13 cellular contexts compared by ENCODE assay signal in the genomic region with DNA sequence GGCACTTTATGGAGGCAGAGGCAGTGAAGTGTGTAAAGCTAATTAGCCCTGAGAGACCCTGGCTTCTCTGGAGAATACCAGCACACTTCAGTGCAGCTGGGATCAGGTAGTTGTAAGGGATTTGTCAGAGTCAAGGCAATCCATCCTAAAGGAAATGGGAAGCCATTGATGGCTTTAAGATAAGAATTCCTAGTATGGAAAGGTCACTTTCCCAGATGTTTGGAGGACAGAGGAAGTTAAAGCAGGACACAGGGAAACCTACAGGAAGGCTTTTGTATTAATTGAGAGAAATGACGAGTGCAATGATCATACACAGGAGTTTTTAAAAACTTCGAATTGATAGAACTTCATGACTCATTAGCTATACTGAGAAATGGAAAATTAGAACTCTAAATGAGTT.
DNase-seq lines count a peak whose midpoint lies in the region; ATAC-seq and TF ChIP-seq lines count a peak whose summit lies in the region.
"Had no signal": no experiment of that assay in that cellular context is flagged by ENCODE, and none has a peak within 500 bp of the region (broad histone marks: within the 10 kb centered on the region; RNA-seq: fewer than 3 reads in every experiment).

No MANE protein-coding gene starts in this region.

- H3K36me3 ChIP-seq in mammary epithelial cell (ENCODE audit: insufficient read depth, low read length) (no peaks in the 10 kb centered on the region), WERI-Rb-1 (no peaks in the 10 kb centered on the region), tibial artery (no peaks in the 10 kb centered on the region)
- H3K36me3 ChIP-seq: BE2C had no signal

- no peaks in the 10 kb centered on the region for H3K27me3 Mint-ChIP-seq in MCF 10A (ENCODE audit: insufficient read depth, unreplicated experiment)
- H3K27me3 Mint-ChIP-seq: CD4-positive, alpha-beta memory T cell had no signal

- peaks cover 6% of the 10 kb centered on the region for H3K4me1 ChIP-seq in mammary epithelial cell (ENCODE audit: insufficient read depth, low read length)
- no peaks in the 10 kb centered on the region for H3K4me1 ChIP-seq in tibial artery
- H3K4me1 ChIP-seq: BE2C had no signal

- TF ChIP-seq CTCF in mammary epithelial cell (conservative IDR thresholded peaks at IDR 0.05 in 1 of 2, IDR thresholded peaks at IDR 0.05 in 1 of 2; ENCODE audit: extremely low read depth in 1 of 2, insufficient read depth in 1 of 2, low read depth in 1 of 2, low read length in 2 of 2) (no peak), MCF 10A (IDR thresholded peaks at IDR 0.05; ENCODE audit: unreplicated experiment) (no peak), WERI-Rb-1 (IDR thresholded peaks at IDR 0.05; ENCODE audit: low read depth, low read length) (no peak), tibial artery (IDR thresholded peaks at IDR 0.05) (no peak)

- H4K20me1 ChIP-seq in mammary epithelial cell (ENCODE audit: insufficient read depth, low read length), result no peaks in the 10 kb centered on the region

- H3K9ac ChIP-seq in mammary epithelial cell (ENCODE audit: insufficient read depth, low read length), result no peak overlapping the region

- no peak overlapping the region for H3K4me3 Mint-ChIP-seq in MCF 10A (ENCODE audit: unreplicated experiment)
- H3K4me3 Mint-ChIP-seq: CD4-positive, alpha-beta memory T cell had no signal

- CTCF ChIA-PET in mammary epithelial cell (lab: Charles Lee; ENCODE audit: low non-redundant PET) (interaction anchor here (0.9 kb wide), 1 partner anchor 15 kb away, joined by 3 read pairs; no protein-coding TSS in a partner anchor), MCF 10A (lab: Yijun Ruan, JAX) (no interaction called here)

- dilution Hi-C loops in mammary epithelial cell (cut with HindIII; ENCODE audit: low sequenced_read_pairs), result no loop called here

- WGBS in mammary epithelial cell (ENCODE audit: low coverage, missing lambda C conversion rate), result 94% methylated on average over 2 of the region's 2 CpGs

- H2AFZ ChIP-seq in mammary epithelial cell (ENCODE audit: low read depth, low read length), result peak overlapping the region; percentile 32

- H3K27ac Mint-ChIP-seq in MCF 10A (ENCODE audit: low read depth, unreplicated experiment), result no peak overlapping the region
- H3K27ac Mint-ChIP-seq: CD4-positive, alpha-beta memory T cell had no signal

- peaks cover 2% of the 10 kb centered on the region for H3K4me1 Mint-ChIP-seq in MCF 10A (ENCODE audit: insufficient read depth, unreplicated experiment)

- H3K36me3 Mint-ChIP-seq in MCF 10A (ENCODE audit: insufficient read depth, unreplicated experiment), result no peaks in the 10 kb centered on the region
- H3K36me3 Mint-ChIP-seq: CD4-positive, alpha-beta memory T cell had no signal

- DNase-seq in mammary epithelial cell (no peak), MCF 10A (ENCODE audit: unreplicated experiment) (no peak), WERI-Rb-1 (peak; percentile 12), left kidney (ENCODE audit: low read depth, low spot score) (peak; percentile 5), AML-193 (lab: John Stamatoyannopoulos, UW) (no peak), tibial artery (no peak)
- DNase-seq: BE2C; CD4-positive, alpha-beta memory T cell; COR-L47; GF-D8 had no signal

- POLR2A ChIA-PET in MCF 10A (lab: Yijun Ruan, JAX), result no interaction called here

- no TSS peak for BruUV-seq in mammary epithelial cell (replicated peaks; lab: Mats Ljungman, UMichigan)
- BruUV-seq in MCF 10A (replicated peaks; lab: Mats Ljungman, UMichigan), result no TSS peak

- H3K4me3 ChIP-seq in mammary epithelial cell (replicated peaks in 1 of 3; ENCODE audit: insufficient read depth in 1 of 3, low read depth in 2 of 3, low read length in 3 of 3) (no peak overlapping the region), WERI-Rb-1 (ENCODE audit: low read depth, low read length) (no peak overlapping the region), tibial artery (no peak overlapping the region)

- no peaks in the 10 kb centered on the region for H3K79me2 ChIP-seq in mammary epithelial cell (ENCODE audit: insufficient read depth, low read length)

- H3K9me3 ChIP-seq in mammary epithelial cell (replicated peaks; ENCODE audit: insufficient read depth, low read length), result no peaks in the 10 kb centered on the region
- H3K9me3 ChIP-seq in WERI-Rb-1 (ENCODE audit: severe bottlenecking), result no peaks in the 10 kb centered on the region
- no peaks in the 10 kb centered on the region for H3K9me3 ChIP-seq in tibial artery
- H3K9me3 ChIP-seq: BE2C had no signal

- H3K27ac ChIP-seq in mammary epithelial cell (ENCODE audit: insufficient read depth, low read depth, low read length) (no peak overlapping the region), WERI-Rb-1 (no peak overlapping the region), tibial artery (no peak overlapping the region)
- H3K27ac ChIP-seq: C4-2B had no signal

- ATAC-seq in GM21423 (IDR thresholded peaks at IDR 0.05; ENCODE audit: unreplicated experiment), result no peak
- ATAC-seq: HCT116 had no signal

- H3K4me2 ChIP-seq in mammary epithelial cell (ENCODE audit: insufficient read depth, low read depth, low read length), result no peak overlapping the region

- in situ Hi-C loops in mammary epithelial cell (cut with MboI; ENCODE audit: low sequenced_read_pairs in 2 of 2), result no loop called here

- no peaks in the 10 kb centered on the region for H3K9me3 Mint-ChIP-seq in MCF 10A (ENCODE audit: unreplicated experiment)

- H3K27me3 ChIP-seq in mammary epithelial cell (ENCODE audit: insufficient read depth, low read length) (no peaks in the 10 kb centered on the region), WERI-Rb-1 (ENCODE audit: insufficient read depth, low read depth, severe bottlenecking) (no peaks in the 10 kb centered on the region), tibial artery (no peaks in the 10 kb centered on the region)
- H3K27me3 ChIP-seq: BE2C had no signal

- intact Hi-C loops in mammary epithelial cell (cut with micrococcal nuclease) (no loop called here), MCF 10A (cut with micrococcal nuclease) (no loop called here), tibial artery (cut with DNase I; ENCODE audit: low total_unique reads) (no loop called here)

Comparison
In these comparisons a context has a peak if more than half of its experiments do, and no peak if none do; other contexts are left out.
1. DNase-seq: peak in WERI-Rb-1 (single experiment) and left kidney (single experiment); none in mammary epithelial cell (single experiment), MCF 10A (single experiment), AML-193 (0 of 2) and tibial artery (0 of 2).